19 cellular contexts compared by ENCODE assay signal in the genomic region with DNA sequence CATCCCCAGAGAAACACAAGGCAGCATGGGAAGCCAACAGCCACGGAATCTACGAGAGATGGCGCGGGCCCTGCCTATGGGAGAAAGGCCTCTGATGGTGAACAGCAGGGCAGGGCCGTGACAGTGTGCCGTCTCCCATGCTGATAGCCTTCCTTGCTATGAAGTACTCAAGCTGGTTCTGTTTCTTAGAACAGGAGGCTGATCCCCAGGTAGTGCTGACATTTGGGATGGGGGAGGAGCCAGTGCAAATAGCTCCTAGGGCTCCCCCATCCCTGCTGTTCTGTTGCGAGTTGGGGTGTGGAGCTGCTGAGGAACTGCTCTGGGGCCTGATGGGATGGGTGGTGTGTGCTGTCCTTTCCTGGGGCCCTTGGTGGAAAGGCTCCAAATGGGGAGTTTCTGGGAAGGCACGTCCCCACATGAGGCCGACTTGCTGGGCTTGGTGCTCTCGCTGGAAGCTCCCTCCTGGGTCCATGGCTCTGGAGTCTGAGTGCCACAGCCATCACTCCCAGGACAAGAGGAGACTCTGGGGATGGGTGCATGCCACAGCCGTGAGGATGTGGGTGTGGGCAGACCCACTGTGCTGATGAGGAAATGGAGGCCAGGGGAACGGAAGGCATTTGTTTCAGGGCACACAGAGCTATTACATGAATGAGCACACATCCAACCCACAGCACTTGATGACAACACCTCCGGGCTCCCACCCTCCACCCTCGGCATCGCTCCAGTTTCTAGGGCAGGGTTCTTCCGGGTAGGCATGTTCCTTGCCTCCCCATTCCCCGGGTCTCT.
DNase-seq lines count a peak whose midpoint lies in the region; ATAC-seq and TF ChIP-seq lines count a peak whose summit lies in the region.
"Had no signal": no experiment of that assay in that cellular context is flagged by ENCODE, and none has a peak within 500 bp of the region (broad histone marks: within the 10 kb centered on the region; RNA-seq: fewer than 3 reads in every experiment).

No MANE protein-coding gene starts in this region.

- H3K27ac ChIP-seq in RWPE2 (ENCODE audit: poor library complexity, severe bottlenecking) (no peak overlapping the region), suprapubic skin (no peak overlapping the region), PC-3 (ENCODE audit: low read length) (no peak overlapping the region)
- H3K27ac ChIP-seq: A549, hepatocyte had no signal

- no peaks in the 10 kb centered on the region for H3K27me3 Mint-ChIP-seq in activated T-cell treated with anti-CD3 and anti-CD28 coated beads, Interleukin-2, amount 50 U/mL, for 72 hours (ENCODE audit: low read depth)
- H3K27me3 Mint-ChIP-seq: IgD-negative memory B cell had no signal

- H3F3A ChIP-seq in PC-3 (ENCODE audit: low read length, unreplicated experiment) = no peaks in the 10 kb centered on the region

- ATAC-seq in activated T-cell treated with anti-CD3 and anti-CD28 coated beads, Interleukin-2, amount 50 U/mL, for 72 hours (replicated peaks in 1 of 2) = no peak
- no peak for ATAC-seq in RWPE2 (ENCODE audit: low read depth)
- no peak for ATAC-seq in left lobe of liver
- ATAC-seq in PC-3 = no peak
- ATAC-seq in HG02610 (IDR thresholded peaks at IDR 0.05; ENCODE audit: unreplicated experiment) = no peak
- ATAC-seq: A549; activated naive CD4-positive, alpha-beta T cell treated with anti-CD3 and anti-CD28 coated beads, Interleukin-2, amount 50 U/mL, for 72 hours had no signal

- TF ChIP-seq POLR2A in suprapubic skin (IDR thresholded peaks at IDR 0.05) = no peak

- POLR2A ChIA-PET in PC-3 (lab: Charles Lee; ENCODE audit: unreplicated experiment) = no interaction called here

- H3K27me3 ChIP-seq in RWPE2 (ENCODE audit: insufficient read depth, poor library complexity, severe bottlenecking) (no peaks in the 10 kb centered on the region), suprapubic skin (no peaks in the 10 kb centered on the region), PC-3 (ENCODE audit: low read length) (no peaks in the 10 kb centered on the region)
- H3K27me3 ChIP-seq: hepatocyte had no signal

- intact Hi-C loops in PC-3 (cut with micrococcal nuclease) = no loop called here

- no TSS peak for BruUV-seq in PC-3 (replicated peaks; lab: Mats Ljungman, UMichigan)

- H3K9me3 Mint-ChIP-seq in activated T-cell treated with anti-CD3 and anti-CD28 coated beads, Interleukin-2, amount 50 U/mL, for 72 hours = peaks cover 0 to 4% of the 10 kb centered on the region in 2 donors

- no peaks in the 10 kb centered on the region for H4K20me1 ChIP-seq in PC-3 (ENCODE audit: low read length)

- peak; percentile 12 for DNase-seq in activated T-cell treated with anti-CD3 and anti-CD28 coated beads, Interleukin-2, amount 50 U/mL, for 1 hour
- DNase-seq in activated T-cell treated with anti-CD3 and anti-CD28 coated beads, Interleukin-2, amount 50 U/mL, for 72 hours = no peak
- DNase-seq in RWPE2 (ENCODE audit: low spot score) = peak; percentile 42
- DNase-seq in left lobe of liver (ENCODE audit: low spot score) = peak; percentile 33
- DNase-seq in suprapubic skin (ENCODE audit: low spot score in 2 of 2) = peak; percentile 55 to 69
- no peak for DNase-seq in activated CD4-positive, alpha-beta T cell treated with anti-CD3 and anti-CD28 coated beads, Interleukin-2, amount 50 U/mL, for 4 hours
- DNase-seq in PC-3 = no peak
- DNase-seq: effector CD8-positive, alpha-beta T cell; EL; midbrain; NCI-H2029; NCI-H524; stimulated activated CD4-positive, alpha-beta T cell treated with anti-CD3 and anti-CD28 coated beads, Interleukin-4, amount 100 ng/mL, for 4 hours; trophoblast cell had no signal

- no peak overlapping the region for H3K9ac ChIP-seq in PC-3 (ENCODE audit: low read length)

- H3K4me3 ChIP-seq in RWPE2 (ENCODE audit: severe bottlenecking) = no peak overlapping the region
- H3K4me3 ChIP-seq in suprapubic skin = no peak overlapping the region
- H3K4me3 ChIP-seq in PC-3 (ENCODE audit: low read length) = no peak overlapping the region
- H3K4me3 ChIP-seq: A549, hepatocyte had no signal

- no peaks in the 10 kb centered on the region for H3K79me2 ChIP-seq in PC-3 (ENCODE audit: low read length)
- H3K79me2 ChIP-seq: hepatocyte had no signal

- no peaks in the 10 kb centered on the region for H3K4me1 ChIP-seq in RWPE2 (ENCODE audit: insufficient read depth, poor library complexity, severe bottlenecking)
- peaks cover 13% of the 10 kb centered on the region for H3K4me1 ChIP-seq in suprapubic skin
- no peaks in the 10 kb centered on the region for H3K4me1 ChIP-seq in PC-3 (ENCODE audit: insufficient read depth, low read length)

- H3K4me3 Mint-ChIP-seq in activated T-cell treated with anti-CD3 and anti-CD28 coated beads, Interleukin-2, amount 50 U/mL, for 72 hours = no peak overlapping the region
- H3K4me3 Mint-ChIP-seq: IgD-negative memory B cell had no signal

- H2AFZ ChIP-seq in PC-3 (ENCODE audit: low read length) = no peak overlapping the region
- H2AFZ ChIP-seq: hepatocyte had no signal

- no peak overlapping the region for H3K27ac Mint-ChIP-seq in activated T-cell treated with anti-CD3 and anti-CD28 coated beads, Interleukin-2, amount 50 U/mL, for 72 hours

- H3K9me3 ChIP-seq in RWPE2 (ENCODE audit: severe bottlenecking) (no peaks in the 10 kb centered on the region), suprapubic skin (no peaks in the 10 kb centered on the region), PC-3 (ENCODE audit: low read length) (no peaks in the 10 kb centered on the region)
- H3K9me3 ChIP-seq: A549 had no signal

- no peaks in the 10 kb centered on the region for H3K9me2 ChIP-seq in PC-3 (replicated peaks; ENCODE audit: low read length)

- no peak for TF ChIP-seq EP300 in suprapubic skin (IDR thresholded peaks at IDR 0.05)

- CTCF ChIA-PET in PC-3 (lab: Charles Lee) = no interaction called here

- H3K36me3 Mint-ChIP-seq in activated T-cell treated with anti-CD3 and anti-CD28 coated beads, Interleukin-2, amount 50 U/mL, for 72 hours (ENCODE audit: insufficient read depth in 2 of 2) = peaks cover 11 to 13% of the 10 kb centered on the region in 2 donors

- WGBS in suprapubic skin = 90% methylated on average over 16 of the region's 17 CpGs

- H3K4me2 ChIP-seq in PC-3 (ENCODE audit: low read length) = no peak overlapping the region
- H3K4me2 ChIP-seq: A549, hepatocyte had no signal

- H3K4me1 Mint-ChIP-seq in activated T-cell treated with anti-CD3 and anti-CD28 coated beads, Interleukin-2, amount 50 U/mL, for 72 hours (ENCODE audit: low read depth) = peaks cover 5% of the 10 kb centered on the region

- no peak for TF ChIP-seq CTCF in RWPE2 (IDR thresholded peaks at IDR 0.05; ENCODE audit: poor library complexity, severe bottlenecking)
- no peak for TF ChIP-seq CTCF in suprapubic skin (IDR thresholded peaks at IDR 0.05)
- TF ChIP-seq CTCF in PC-3 (conservative IDR thresholded peaks at IDR 0.05; ENCODE audit: low read depth, low read length) = no peak

- H3K36me3 ChIP-seq in RWPE2 (ENCODE audit: low read depth) = no peaks in the 10 kb centered on the region
- H3K36me3 ChIP-seq in suprapubic skin = peaks cover 59% of the 10 kb centered on the region
- H3K36me3 ChIP-seq in PC-3 (ENCODE audit: low read depth, low read length) = no peaks in the 10 kb centered on the region

Comparison
In these comparisons a context has a peak if more than half of its experiments do, and no peak if none do; other contexts are left out.
1. DNase-seq: peak in activated T-cell treated with anti-CD3 and anti-CD28 coated beads, Interleukin-2, amount 50 U/mL, for 1 hour (single experiment), RWPE2 (single experiment), left lobe of liver (single experiment) and suprapubic skin (2 of 2); none in activated T-cell treated with anti-CD3 and anti-CD28 coated beads, Interleukin-2, amount 50 U/mL, for 72 hours (0 of 2), activated CD4-positive, alpha-beta T cell treated with anti-CD3 and anti-CD28 coated beads, Interleukin-2, amount 50 U/mL, for 4 hours (0 of 2) and PC-3 (single experiment).